In the genomic region with DNA sequence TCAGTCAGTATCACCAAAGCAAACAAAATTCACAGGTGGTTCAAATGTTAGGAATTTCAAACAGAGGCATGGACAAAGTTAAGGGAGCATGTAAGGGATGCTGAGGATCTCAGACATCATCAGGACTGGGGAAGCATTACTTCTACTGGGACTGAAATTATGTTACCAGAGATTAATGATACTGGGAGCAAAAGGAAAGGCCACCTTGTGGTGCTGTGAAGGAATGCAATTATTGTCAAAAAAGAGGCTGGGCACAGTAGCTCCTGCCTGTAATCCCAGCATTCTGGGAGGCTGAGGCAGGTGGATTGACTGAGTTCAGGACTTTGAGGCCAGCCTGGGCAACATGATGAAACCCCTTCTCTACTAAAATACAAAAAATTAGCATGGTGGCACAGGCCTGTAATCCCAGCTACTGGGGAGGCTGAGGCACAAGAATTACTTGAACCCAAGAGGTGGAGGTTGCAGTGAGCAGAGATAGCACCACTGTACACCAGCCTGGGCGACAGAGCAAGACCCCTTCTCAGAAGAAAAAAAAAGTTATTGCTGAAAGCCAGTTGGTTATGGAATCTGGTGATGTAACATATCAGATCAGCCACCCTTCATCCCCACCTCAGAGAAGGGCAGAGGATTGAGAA, we compare ENCODE assay signal across 9 cellular contexts.
A peak's percentile ranks its signal among the peaks of the same experiment; 100 is the strongest.
DNase-seq lines count a peak whose midpoint lies in the region; ATAC-seq and TF ChIP-seq lines count a peak whose summit lies in the region.
"Had no signal": no experiment of that assay in that cellular context is flagged by ENCODE, and none has a peak within 500 bp of the region (broad histone marks: within the 10 kb centered on the region; RNA-seq: fewer than 3 reads in every experiment).

No MANE protein-coding gene starts in this region.

- H3K36me3 Mint-ChIP-seq in activated CD8-positive, alpha-beta T cell treated with anti-CD3 and anti-CD28 coated beads for 36 hours (ENCODE audit: low read depth): no peaks in the 10 kb centered on the region

- intact Hi-C loops in dorsolateral prefrontal cortex (cut with DNase I): no loop called here
- intact Hi-C loops in activated CD8-positive, alpha-beta T cell treated with anti-CD3 and anti-CD28 coated beads for 36 hours (cut with micrococcal nuclease): no loop called here

- DNase-seq in NCI-H146 treated with DMSO at 0.1 percent for 48 hours (lab: John Stamatoyannopoulos, UW; ENCODE audit: unreplicated experiment) (peak; percentile 12), dorsolateral prefrontal cortex (no peak), renal cortical epithelial cell (ENCODE audit: low read depth) (peak; percentile 9), DMS79 (lab: John Stamatoyannopoulos, UW) (no peak), EL (no peak)
- no peak for DNase-seq in activated CD8-positive, alpha-beta T cell treated with anti-CD3 and anti-CD28 coated beads for 36 hours
- DNase-seq in stimulated activated naive CD4-positive, alpha-beta T cell (lab: John Stamatoyannopoulos, UW): no peak
- DNase-seq: NCI-H2171 had no signal

- peak; percentile 25; the same call in 1 of the 2 replicates for TF ChIP-seq CTCF in GM12874 (IDR thresholded peaks at IDR 0.05; ENCODE audit: insufficient read depth, low read depth, low read length)
- peak in 43 of 56 donors; percentile 3 to 47 (median 33) for TF ChIP-seq CTCF in dorsolateral prefrontal cortex (IDR thresholded peaks at IDR 0.05 in 54 of 56, conservative IDR thresholded peaks at IDR 0.05 in 2 of 56; ENCODE audit: low read depth in 1 of 56, partially characterized antibody in 56 of 56)
- TF ChIP-seq CTCF in activated CD8-positive, alpha-beta T cell treated with anti-CD3 and anti-CD28 coated beads for 36 hours (IDR thresholded peaks at IDR 0.05): no peak

- H3K27me3 ChIP-seq in dorsolateral prefrontal cortex: no peaks in the 10 kb centered on the region

- no peak overlapping the region for H3K27ac Mint-ChIP-seq in activated CD8-positive, alpha-beta T cell treated with anti-CD3 and anti-CD28 coated beads for 36 hours

- no peak for ATAC-seq in activated CD8-positive, alpha-beta T cell treated with anti-CD3 and anti-CD28 coated beads for 36 hours

- CTCF ChIA-PET in activated CD8-positive, alpha-beta T cell treated with anti-CD3 and anti-CD28 coated beads for 36 hours (lab: Charles Lee): no interaction called here

- no peaks in the 10 kb centered on the region for H3K4me1 Mint-ChIP-seq in activated CD8-positive, alpha-beta T cell treated with anti-CD3 and anti-CD28 coated beads for 36 hours (ENCODE audit: low read depth)

- H3K4me3 Mint-ChIP-seq in activated CD8-positive, alpha-beta T cell treated with anti-CD3 and anti-CD28 coated beads for 36 hours: no peak overlapping the region

- no peak overlapping the region for H3K27ac ChIP-seq in dorsolateral prefrontal cortex

- H3K4me3 ChIP-seq in dorsolateral prefrontal cortex: no peak overlapping the region

- POLR2A ChIA-PET in activated CD8-positive, alpha-beta T cell treated with anti-CD3 and anti-CD28 coated beads for 36 hours (lab: Charles Lee): no interaction called here

- no peaks in the 10 kb centered on the region for H3K27me3 Mint-ChIP-seq in activated CD8-positive, alpha-beta T cell treated with anti-CD3 and anti-CD28 coated beads for 36 hours

- H3K9me3 Mint-ChIP-seq in activated CD8-positive, alpha-beta T cell treated with anti-CD3 and anti-CD28 coated beads for 36 hours: peaks cover 2% of the 10 kb centered on the region

Comparison
In these comparisons a context has a peak if more than half of its experiments do, and no peak if none do; other contexts are left out.
1. DNase-seq: peak in NCI-H146 treated with DMSO at 0.1 percent for 48 hours (single experiment) and renal cortical epithelial cell (single experiment); none in dorsolateral prefrontal cortex (0 of 10), activated CD8-positive, alpha-beta T cell treated with anti-CD3 and anti-CD28 coated beads for 36 hours (single experiment), stimulated activated naive CD4-positive, alpha-beta T cell (0 of 6), DMS79 (single experiment) and EL (single experiment).